15 cellular contexts compared by ENCODE assay signal in the genomic region with DNA sequence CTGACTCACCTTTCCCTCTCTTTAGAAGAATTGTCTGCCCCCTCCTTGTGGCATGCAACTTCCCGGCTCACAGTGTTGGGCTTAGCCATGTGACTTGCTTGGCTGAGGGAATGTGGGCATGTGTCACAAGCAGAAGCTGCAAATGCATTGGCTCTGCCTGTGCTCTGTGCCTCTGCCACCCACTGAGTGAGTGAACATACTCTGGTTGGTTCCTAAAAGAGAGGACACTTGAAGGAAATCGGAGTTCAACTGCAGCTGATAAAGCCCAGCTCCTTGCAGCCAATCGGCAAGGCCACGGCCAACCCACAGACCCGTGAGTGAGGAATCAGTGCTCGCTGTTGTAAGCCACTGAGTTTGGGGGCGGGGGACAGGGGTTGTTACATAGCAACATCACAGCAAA. TPM values are rescaled to one million over a fixed set of nuclear protein-coding genes. Genes with fewer than 3 reads are reported as not detected.
A peak's percentile ranks its signal among the peaks of the same experiment; 100 is the strongest.
DNase-seq lines count a peak whose midpoint lies in the region; ATAC-seq and TF ChIP-seq lines count a peak whose summit lies in the region.
"Had no signal": no experiment of that assay in that cellular context is flagged by ENCODE, and none has a peak within 500 bp of the region (broad histone marks: within the 10 kb centered on the region; RNA-seq: fewer than 3 reads in every experiment).

No MANE protein-coding gene starts in this region.

- no peaks in the 10 kb centered on the region for H3K4me1 ChIP-seq in esophagus muscularis mucosa

- no peak for TF ChIP-seq POLR2A in esophagus muscularis mucosa (IDR thresholded peaks at IDR 0.05; ENCODE audit: low read depth)

- intact Hi-C loops in esophagus muscularis mucosa (cut with DNase I), result no loop called here

- no peak for ATAC-seq in GM21786 (IDR thresholded peaks at IDR 0.05; ENCODE audit: unreplicated experiment)
- ATAC-seq: activated T-cell treated with anti-CD3 and anti-CD28 coated beads, Interleukin-2, amount 50 U/mL, for 72 hours; stimulated activated memory B cell treated with anti-CD40 and anti-IgM and Interleukin-4, amounts not matched to agents 10 μg/mL and 1 μg/mL and 100 μg/mL, for 72 hours had no signal

- WGBS in esophagus muscularis mucosa, result 74% methylated on average over 7 of the region's 7 CpGs

- in situ Hi-C loops in SK-MEL-5 (cut with HindIII; ENCODE audit: low pct_unique_long_range_greater_than_20kb, low sequenced_read_pairs), result no loop called here

- no peaks in the 10 kb centered on the region for H3K36me3 ChIP-seq in esophagus muscularis mucosa

- H3K27me3 ChIP-seq in esophagus muscularis mucosa, result peaks cover 0 to 43% (median 8%) of the 10 kb centered on the region in 4 donors

- H3K4me3 ChIP-seq in fibroblast of the aortic adventitia (ENCODE audit: low read depth, low read length) (no peak overlapping the region), esophagus muscularis mucosa (no peak overlapping the region)

- DNase-seq in GM04504 (ENCODE audit: low read depth), result peak; percentile 22
- peak; percentile 26 for DNase-seq in SK-MEL-5 (ENCODE audit: low read depth, low spot score)
- DNase-seq in fibroblast of the aortic adventitia (ENCODE audit: low read depth), result peak; percentile 45
- DNase-seq in pons (ENCODE audit: low spot score), result peak; percentile 6
- DNase-seq in stimulated activated CD8-positive, alpha-beta memory T cell treated with anti-CD3 and anti-CD28 coated beads, Interleukin-4, amount 100 ng/mL, for 48 hours, result no peak
- DNase-seq in NCI-H774 (lab: John Stamatoyannopoulos, UW), result no peak
- no peak for DNase-seq in esophagus muscularis mucosa (ENCODE audit: extremely low spot score)
- DNase-seq: activated T-cell treated with anti-CD3 and anti-CD28 coated beads, Interleukin-2, amount 50 U/mL, for 72 hours; KG1; mammary epithelial cell; NCI-H82; small intestine; T-helper 9 cell had no signal

- TF ChIP-seq EP300 in esophagus muscularis mucosa (IDR thresholded peaks at IDR 0.05), result no peak

- no peak overlapping the region for H3K27ac ChIP-seq in esophagus muscularis mucosa (replicated peaks in 1 of 4)

- TF ChIP-seq CTCF in fibroblast of the aortic adventitia (IDR thresholded peaks at IDR 0.05; ENCODE audit: insufficient read depth, low read length), result no peak
- no peak for TF ChIP-seq CTCF in esophagus muscularis mucosa (IDR thresholded peaks at IDR 0.05)

- no peaks in the 10 kb centered on the region for H3K9me3 ChIP-seq in esophagus muscularis mucosa

RNA-seq across cellular contexts. Expression of a gene that starts 10.9 kb away (rescaled TPM):
- total RNA-seq in SK-MEL-5 (2014; rRNA removed; shearing (Covaris generic)), result 9.8 and 10.9 TPM in 2 replicates
- polyA plus RNA-seq in SK-MEL-5 (2015; cell fraction: cytosol; rRNA removed), result 13.8 and 13.9 TPM in 2 replicates
- polyA plus RNA-seq in SK-MEL-5 (2015; cell fraction: nucleus; rRNA removed), result 2.8 and 3.5 TPM in 2 replicates
- total RNA-seq in fibroblast of the aortic adventitia (ENCODE audit: low replicate concordance), result 0.08 and 19.1 TPM in 2 replicates
- total RNA-seq in esophagus muscularis mucosa, result under 1 TPM in 2 of 4 donors, not detected in 2; 0.17 to 0.84 TPM

RNA-seq across cellular contexts. Expression of a gene that starts 51.3 kb away (rescaled TPM):
- 3.8 and 6.1 TPM in 2 replicates for total RNA-seq in SK-MEL-5 (2014; rRNA removed; shearing (Covaris generic))
- polyA plus RNA-seq in SK-MEL-5 (2015; cell fraction: cytosol; rRNA removed), result 7.7 and 9.2 TPM in 2 replicates
- polyA plus RNA-seq in SK-MEL-5 (2015; cell fraction: nucleus; rRNA removed), result 3.3 and 9.3 TPM in 2 replicates
- total RNA-seq in fibroblast of the aortic adventitia (ENCODE audit: low replicate concordance) (0.81 and 12.0 TPM in 2 replicates), esophagus muscularis mucosa (1 to 10 TPM in 1 of 4 donors, under 1 TPM in 2, not detected in 1; 0.83 to 2.4 (median 0.83) TPM)

Comparison
In these comparisons a context has a peak if more than half of its experiments do, and no peak if none do; other contexts are left out.
1. DNase-seq: peak in GM04504 (single experiment), SK-MEL-5 (single experiment), fibroblast of the aortic adventitia (single experiment) and pons (single experiment); none in stimulated activated CD8-positive, alpha-beta memory T cell treated with anti-CD3 and anti-CD28 coated beads, Interleukin-4, amount 100 ng/mL, for 48 hours (single experiment), NCI-H774 (single experiment) and esophagus muscularis mucosa (single experiment).